In genomic region chr17:4163951-4164350, GRCh38 we compare ENCODE assay signal across 1 cellular context.
TF ChIP-seq lines count a peak whose summit lies in the region.

No MANE protein-coding gene starts in this region.

TF ChIP-seq in IMR-90, 13 proteins besides CTCF, POLR2A, EP300 and RAD21 (continued from another document):
- no peak for TF ChIP-seq RFX5 (IDR thresholded peaks at IDR 0.05; ENCODE audit: low read depth, low read length)
- no peak for TF ChIP-seq MAZ (IDR thresholded peaks at IDR 0.05; ENCODE audit: borderline replicate concordance, low read depth, low read length)
- no peak for TF ChIP-seq MXI1 (IDR thresholded peaks at IDR 0.05; ENCODE audit: borderline replicate concordance, low read depth, low read length)
TF ChIP-seq in IMR-90: peak in this region for 2.
